8 cellular contexts compared by ENCODE assay signal in the genomic region with DNA sequence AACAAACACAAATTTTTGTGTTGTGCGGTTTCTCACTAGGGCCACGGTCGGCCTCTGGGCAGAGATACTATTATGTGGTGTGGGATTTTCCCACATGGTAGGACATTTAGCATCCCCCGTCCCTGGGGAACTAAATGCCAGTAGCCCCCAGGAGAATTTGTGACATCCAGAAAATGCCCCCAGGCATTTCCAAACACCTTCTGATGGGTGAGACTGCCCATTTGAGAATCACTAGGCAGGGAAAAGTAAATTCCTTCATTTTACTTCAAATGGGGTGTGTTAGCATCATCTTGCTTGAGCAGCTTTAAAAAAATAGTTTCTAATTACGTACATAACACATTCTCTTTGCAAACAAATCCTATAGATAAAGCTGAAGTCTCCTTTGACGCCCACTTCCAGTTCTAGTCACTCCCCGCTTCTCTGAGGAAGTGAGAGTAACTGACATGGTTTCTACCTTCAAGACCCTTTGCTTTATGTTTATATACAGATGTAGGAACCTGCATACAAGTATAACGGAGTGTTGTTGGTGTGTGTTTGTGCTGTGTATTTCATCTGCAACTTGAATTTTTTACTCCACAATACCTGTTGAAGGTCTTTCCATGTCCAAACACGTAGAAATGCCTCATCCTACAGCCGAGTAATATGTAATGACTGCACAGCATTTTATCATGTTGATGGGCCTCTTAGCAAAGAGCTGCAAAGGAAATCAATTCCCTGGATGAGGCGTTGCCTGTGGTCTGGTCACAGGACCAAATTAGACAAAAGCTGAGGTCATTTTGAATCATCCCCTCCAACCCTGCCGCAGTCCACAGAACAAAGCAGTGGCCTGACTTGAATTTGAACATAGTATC. TPM values are rescaled to one million over a fixed set of nuclear protein-coding genes. Genes with fewer than 3 reads are reported as not detected.
DNase-seq lines count a peak whose midpoint lies in the region; ATAC-seq and TF ChIP-seq lines count a peak whose summit lies in the region.

No MANE protein-coding gene starts in this region.

- no peak overlapping the region for H3K4me3 ChIP-seq in RWPE2 (ENCODE audit: severe bottlenecking)
- H3K4me3 ChIP-seq in lower lobe of right lung, result no peak overlapping the region

- H3K27me3 Mint-ChIP-seq in stimulated activated naive CD8-positive, alpha-beta T cell treated with anti-CD3 and anti-CD28 coated beads, Interleukin-15, amount 100 ng/mL, for 72 hours, result no peaks in the 10 kb centered on the region
- peaks cover 21 to 43% of the 10 kb centered on the region in 2 donors for H3K27me3 Mint-ChIP-seq in effector memory CD8-positive, alpha-beta T cell

- H3K9me3 Mint-ChIP-seq in stimulated activated naive CD8-positive, alpha-beta T cell treated with anti-CD3 and anti-CD28 coated beads, Interleukin-15, amount 100 ng/mL, for 72 hours, result peaks cover 0 to 7% of the 10 kb centered on the region in 2 donors
- no peaks in the 10 kb centered on the region for H3K9me3 Mint-ChIP-seq in effector memory CD8-positive, alpha-beta T cell

- no peak for TF ChIP-seq CTCF in RWPE2 (IDR thresholded peaks at IDR 0.05; ENCODE audit: poor library complexity, severe bottlenecking)
- TF ChIP-seq CTCF in lower lobe of right lung (IDR thresholded peaks at IDR 0.05), result no peak

- H3K36me3 ChIP-seq in RWPE2 (ENCODE audit: low read depth) (no peaks in the 10 kb centered on the region), lower lobe of right lung (no peaks in the 10 kb centered on the region)

- H3K4me1 ChIP-seq in RWPE2 (ENCODE audit: insufficient read depth, poor library complexity, severe bottlenecking) (peaks cover 17% of the 10 kb centered on the region), lower lobe of right lung (peaks cover 15% of the 10 kb centered on the region)

- DNase-seq in stimulated activated naive CD8-positive, alpha-beta T cell treated with anti-CD3 and anti-CD28 coated beads, Interleukin-15, Interleukin-2, amounts not matched to agents 100 U/mL and 50 U/mL, for 24 hours, result no peak
- no peak for DNase-seq in stimulated activated naive CD8-positive, alpha-beta T cell treated with anti-CD3 and anti-CD28 coated beads, Interleukin-15, amount 100 ng/mL, for 72 hours
- DNase-seq in RWPE2 (ENCODE audit: low spot score) (no peak), lower lobe of right lung (no peak), AG08396 (ENCODE audit: low spot score) (no peak)
- no peak for DNase-seq in activated CD8-positive, alpha-beta memory T cell treated with anti-CD3 and anti-CD28 coated beads for 24 hours
- no peak for DNase-seq in effector memory CD8-positive, alpha-beta T cell

- peak; percentile 32 for ATAC-seq in stimulated activated naive CD8-positive, alpha-beta T cell treated with anti-CD3 and anti-CD28 coated beads, Interleukin-15, Interleukin-2, amounts not matched to agents 100 U/mL and 50 U/mL, for 24 hours
- ATAC-seq in stimulated activated naive CD8-positive, alpha-beta T cell treated with anti-CD3 and anti-CD28 coated beads, Interleukin-15, amount 100 ng/mL, for 72 hours, result no peak
- ATAC-seq in HG03108 (IDR thresholded peaks at IDR 0.05; ENCODE audit: unreplicated experiment) (peak; percentile 88), RWPE2 (ENCODE audit: low read depth) (peak; percentile 90), lower lobe of right lung (peak; percentile 12 to 54)
- no peak for ATAC-seq in effector memory CD8-positive, alpha-beta T cell (replicated peaks)

- no peak overlapping the region for H3K27ac Mint-ChIP-seq in stimulated activated naive CD8-positive, alpha-beta T cell treated with anti-CD3 and anti-CD28 coated beads, Interleukin-15, amount 100 ng/mL, for 72 hours
- no peak overlapping the region for H3K27ac Mint-ChIP-seq in effector memory CD8-positive, alpha-beta T cell

- intact Hi-C loops in lower lobe of right lung (cut with DNase I), result no loop called here

- no peaks in the 10 kb centered on the region for H3K36me3 Mint-ChIP-seq in effector memory CD8-positive, alpha-beta T cell (ENCODE audit: insufficient read depth)

- H3K27me3 ChIP-seq in RWPE2 (ENCODE audit: insufficient read depth, poor library complexity, severe bottlenecking) (no peaks in the 10 kb centered on the region), lower lobe of right lung (ENCODE audit: low read depth) (no peaks in the 10 kb centered on the region)

- H3K27ac ChIP-seq in RWPE2 (ENCODE audit: poor library complexity, severe bottlenecking) (peak overlapping the region; percentile 57), lower lobe of right lung (no peak overlapping the region)

- no peaks in the 10 kb centered on the region for H3K4me1 Mint-ChIP-seq in stimulated activated naive CD8-positive, alpha-beta T cell treated with anti-CD3 and anti-CD28 coated beads, Interleukin-15, amount 100 ng/mL, for 72 hours
- H3K4me1 Mint-ChIP-seq in effector memory CD8-positive, alpha-beta T cell (ENCODE audit: low read depth in 2 of 2), result no peaks in the 10 kb centered on the region

- no peak overlapping the region for H3K4me3 Mint-ChIP-seq in stimulated activated naive CD8-positive, alpha-beta T cell treated with anti-CD3 and anti-CD28 coated beads, Interleukin-15, amount 100 ng/mL, for 72 hours
- no peak overlapping the region for H3K4me3 Mint-ChIP-seq in effector memory CD8-positive, alpha-beta T cell

- H3K9me3 ChIP-seq in RWPE2 (ENCODE audit: severe bottlenecking), result no peaks in the 10 kb centered on the region
- no peaks in the 10 kb centered on the region for H3K9me3 ChIP-seq in lower lobe of right lung

RNA-seq across cellular contexts. Expression of gene ZBTB38, which starts 31.4 kb away (rescaled TPM):
- total RNA-seq in lower lobe of right lung, result 89.6 TPM

Comparison
In these comparisons a context has a peak if more than half of its experiments do, and no peak if none do; other contexts are left out.
1. ATAC-seq: peak in stimulated activated naive CD8-positive, alpha-beta T cell treated with anti-CD3 and anti-CD28 coated beads, Interleukin-15, Interleukin-2, amounts not matched to agents 100 U/mL and 50 U/mL, for 24 hours (single experiment), HG03108 (single experiment), RWPE2 (single experiment) and lower lobe of right lung (2 of 2); none in stimulated activated naive CD8-positive, alpha-beta T cell treated with anti-CD3 and anti-CD28 coated beads, Interleukin-15, amount 100 ng/mL, for 72 hours (single experiment) and effector memory CD8-positive, alpha-beta T cell (single experiment).